8 cellular contexts compared by ENCODE assay signal in genomic region chr1:8878448-8879347, GRCh38. TPM values are rescaled to one million over a fixed set of nuclear protein-coding genes. Genes with fewer than 3 reads are reported as not detected.
DNase-seq lines count a peak whose midpoint lies in the region; ATAC-seq and TF ChIP-seq lines count a peak whose summit lies in the region.

Gene ENO1 (minus strand): TSS chr1:8878686. CDS start chr1:8874908, 3,778 bp downstream.

- peak; percentile 98 for DNase-seq in GM10248 (ENCODE audit: extremely low spot score)
- DNase-seq in NB4 (ENCODE audit: low read depth), result peak; percentile 97
- peak; percentile 87 for DNase-seq in SKM-1 (lab: John Stamatoyannopoulos, UW; ENCODE audit: unreplicated experiment)
- peak; percentile 99 to 100 for DNase-seq in activated naive CD4-positive, alpha-beta T cell treated with anti-CD3 and anti-CD28 coated beads, Interleukin-2, amount 50 U/mL, for 72 hours (ENCODE audit: low spot score in 2 of 2)
- DNase-seq in glomerular endothelial cell (ENCODE audit: extremely low read depth, low read depth, low spot score), result no peak
- DNase-seq in osteoblast (ENCODE audit: insufficient read length, low spot score, missing footprints), result peak; percentile 98
- peak; percentile 99 for DNase-seq in testis

- H3K4me3 ChIP-seq in NB4 (ENCODE audit: low read depth, low read length) (peak within 1 kb of the TSS; percentile 99), osteoblast (ENCODE audit: insufficient read depth, low read length) (peak within 1 kb of the TSS; percentile 95), testis (peak within 1 kb of the TSS; percentile 88 to 94)

- TF ChIP-seq CTCF in GM10248 (IDR thresholded peaks at IDR 0.05; ENCODE audit: control extremely low read depth, extremely low read depth, low read depth, missing control alignments) (no peak), NB4 (IDR thresholded peaks at IDR 0.05; ENCODE audit: low read depth, low read length) (no peak), osteoblast (IDR thresholded peaks at IDR 0.05; ENCODE audit: extremely low read depth, low read depth, low read length) (no peak), testis (IDR thresholded peaks at IDR 0.05) (no peak)

- peak; percentile 73 for ATAC-seq in HG02571 (IDR thresholded peaks at IDR 0.05; ENCODE audit: unreplicated experiment)
- ATAC-seq in activated naive CD4-positive, alpha-beta T cell treated with anti-CD3 and anti-CD28 coated beads, Interleukin-2, amount 50 U/mL, for 72 hours, result peak; percentile 75 to 83

- no peaks in the 10 kb centered on the region for H3K9me3 ChIP-seq in osteoblast (ENCODE audit: low read depth, low read length)
- H3K9me3 ChIP-seq in testis, result no peaks in the 10 kb centered on the region

- CTCF ChIA-PET in GM10248 (lab: Yijun Ruan, JAX), result interaction anchor here (1.1 to 1.3 kb wide), 2 partner anchors 17 to 30 kb away, joined by 3 to 7 read pairs; no protein-coding TSS in a partner anchor

- peak within 1 kb of the TSS; percentile 68 for H2AFZ ChIP-seq in osteoblast (ENCODE audit: low read length)

- peaks cover 50 to 52% of the 10 kb centered on the region in 2 donors for H3K36me3 Mint-ChIP-seq in activated naive CD4-positive, alpha-beta T cell treated with anti-CD3 and anti-CD28 coated beads, Interleukin-2, amount 50 U/mL, for 72 hours

- peaks cover 36% of the 10 kb centered on the region for H4K20me1 ChIP-seq in osteoblast (ENCODE audit: insufficient read depth, low read length)

- TF ChIP-seq POLR2A in NB4 (IDR thresholded peaks at IDR 0.05; ENCODE audit: extremely low read depth, insufficient read length) (peak; percentile 85), testis (IDR thresholded peaks at IDR 0.05) (peak; percentile 84)

- H3K36me3 ChIP-seq in osteoblast (ENCODE audit: insufficient read depth, low read length) (peaks cover 32% of the 10 kb centered on the region), testis (ENCODE audit: low read depth, missing control alignments) (no peaks in the 10 kb centered on the region)

- POLR2A ChIA-PET in GM10248 (lab: Yijun Ruan, JAX), result interaction anchor here (0.5 to 1.6 kb wide), 9 partner anchors 9 to 30 kb away, joined by 3 to 5 read pairs (median 3); no protein-coding TSS in a partner anchor

- intact Hi-C loops in testis (cut with DNase I; ENCODE audit: low total_unique reads), result no loop called here

- 0 to 1% methylated on average over 48 to 102 of the region's 103 CpGs for WGBS in testis, 2 donors

- H3K27ac Mint-ChIP-seq in activated naive CD4-positive, alpha-beta T cell treated with anti-CD3 and anti-CD28 coated beads, Interleukin-2, amount 50 U/mL, for 72 hours, result peak within 1 kb of the TSS; percentile 99 to 100

- peaks cover 39% of the 10 kb centered on the region for H3K79me2 ChIP-seq in osteoblast (ENCODE audit: insufficient read depth, low read length)

- peaks cover 49% of the 10 kb centered on the region for H3K4me1 ChIP-seq in osteoblast (ENCODE audit: insufficient read depth, low read length)
- H3K4me1 ChIP-seq in testis, result peaks cover 50% of the 10 kb centered on the region

- peak within 1 kb of the TSS; percentile 87 for H3K27ac ChIP-seq in osteoblast (ENCODE audit: low read depth, low read length)
- peak within 1 kb of the TSS; percentile 96 to 97 for H3K27ac ChIP-seq in testis

- no peaks in the 10 kb centered on the region for H3K9me3 Mint-ChIP-seq in activated naive CD4-positive, alpha-beta T cell treated with anti-CD3 and anti-CD28 coated beads, Interleukin-2, amount 50 U/mL, for 72 hours

- peak within 1 kb of the TSS; percentile 88 for H3K4me2 ChIP-seq in osteoblast (ENCODE audit: insufficient read depth, low read length)

- no peaks in the 10 kb centered on the region for H3K27me3 ChIP-seq in osteoblast (ENCODE audit: insufficient read depth, low read length)
- no peaks in the 10 kb centered on the region for H3K27me3 ChIP-seq in testis

RNA-seq across cellular contexts. Expression of gene ENO1, which starts in this region (rescaled TPM):
- total RNA-seq in activated naive CD4-positive, alpha-beta T cell treated with anti-CD3 and anti-CD28 coated beads, Interleukin-2, amount 50 U/mL, for 72 hours, result 1,000 to 10,000 TPM; 1,473 to 3,739 TPM
- 1,108 and 1,420 TPM in 2 replicates for total RNA-seq in glomerular endothelial cell
- total RNA-seq in osteoblast, result 1,079 and 1,591 TPM in 2 replicates
- 100 to 1,000 TPM; 310 to 380 TPM for total RNA-seq in testis
- 589 TPM for polyA plus RNA-seq in testis (ENCODE audit: insufficient read depth, low read depth, low replicate concordance)
